Comparison of ENCODE assay signal across 14 cellular contexts in genomic region chr20:56403465-56403864, GRCh38. TPM values are rescaled to one million over a fixed set of nuclear protein-coding genes. Genes with fewer than 3 reads are reported as not detected.
DNase-seq lines count a peak whose midpoint lies in the region; ATAC-seq, FAIRE-seq and TF ChIP-seq lines count a peak whose summit lies in the region.
"Had no signal": no experiment of that assay in that cellular context is flagged by ENCODE, and none has a peak within 500 bp of the region (broad histone marks: within the 10 kb centered on the region; RNA-seq: fewer than 3 reads in every experiment).

No MANE protein-coding gene starts in this region.

- H3K9me3 ChIP-seq in CD4-positive, alpha-beta T cell (ENCODE audit: control insufficient read depth, low read length): no peaks in the 10 kb centered on the region
- no peaks in the 10 kb centered on the region for H3K9me3 ChIP-seq in CD4-positive, alpha-beta memory T cell (ENCODE audit: control insufficient read depth in 1 of 2, low read length in 2 of 2)
- no peaks in the 10 kb centered on the region for H3K9me3 ChIP-seq in K562 (replicated peaks; ENCODE audit: control insufficient read depth, insufficient read depth, low read depth, low read length)
- H3K9me3 ChIP-seq in Karpas-422 (ENCODE audit: low read length): no peaks in the 10 kb centered on the region
- H3K9me3 ChIP-seq: A549, BE2C had no signal

- no peaks in the 10 kb centered on the region for H3K9me3 Mint-ChIP-seq in activated naive CD4-positive, alpha-beta T cell treated with anti-CD3 and anti-CD28 coated beads for 36 hours
- H3K9me3 Mint-ChIP-seq in CD4-positive, alpha-beta T cell: no peaks in the 10 kb centered on the region
- H3K9me3 Mint-ChIP-seq in CD4-positive, alpha-beta memory T cell: no peaks in the 10 kb centered on the region
- H3K9me3 Mint-ChIP-seq in osteocyte (ENCODE audit: unreplicated experiment): no peaks in the 10 kb centered on the region
- H3K9me3 Mint-ChIP-seq in stimulated activated naive B cell treated with anti-CD40 and anti-IgM and Interleukin-4, amounts not matched to agents 10 μg/mL and 1 μg/mL and 100 μg/mL, for 72 hours: no peaks in the 10 kb centered on the region

- no peak overlapping the region for H3K4me3 Mint-ChIP-seq in activated naive CD4-positive, alpha-beta T cell treated with anti-CD3 and anti-CD28 coated beads for 36 hours
- peak overlapping the region; percentile 64 for H3K4me3 Mint-ChIP-seq in CD4-positive, alpha-beta T cell
- H3K4me3 Mint-ChIP-seq in CD4-positive, alpha-beta memory T cell: peak overlapping the region in 2 of 8 donors; percentile 69 to 83
- H3K4me3 Mint-ChIP-seq in osteocyte (ENCODE audit: unreplicated experiment): no peak overlapping the region
- H3K4me3 Mint-ChIP-seq in stimulated activated naive B cell treated with anti-CD40 and anti-IgM and Interleukin-4, amounts not matched to agents 10 μg/mL and 1 μg/mL and 100 μg/mL, for 72 hours: no peak overlapping the region

- POLR2A ChIA-PET in CD4-positive, alpha-beta T cell (lab: Charles Lee): interaction anchor here (0.8 to 1.1 kb wide), 2 partner anchors 8 to 37 kb away, joined by 3 read pairs; partner anchors contain the start of gene CASS4
- POLR2A ChIA-PET in CD4-positive, alpha-beta memory T cell (lab: Charles Lee; ENCODE audit: partially characterized antibody): interaction anchor here (1.0 to 1.8 kb wide), 2 partner anchors 8 to 9 kb away, joined by 3 to 5 read pairs; partner anchors contain the start of gene CASS4
- POLR2A ChIA-PET in K562 (lab: Yijun Ruan, JAX): no interaction called here

- peaks cover 64% of the 10 kb centered on the region for H3K36me3 Mint-ChIP-seq in activated naive CD4-positive, alpha-beta T cell treated with anti-CD3 and anti-CD28 coated beads for 36 hours (ENCODE audit: low read depth)
- H3K36me3 Mint-ChIP-seq in CD4-positive, alpha-beta T cell (ENCODE audit: low read depth): peaks cover 82% of the 10 kb centered on the region
- peaks cover 62 to 74% of the 10 kb centered on the region in 2 donors for H3K36me3 Mint-ChIP-seq in CD4-positive, alpha-beta memory T cell
- peaks cover 46% of the 10 kb centered on the region for H3K36me3 Mint-ChIP-seq in osteocyte (ENCODE audit: unreplicated experiment)
- H3K36me3 Mint-ChIP-seq in stimulated activated naive B cell treated with anti-CD40 and anti-IgM and Interleukin-4, amounts not matched to agents 10 μg/mL and 1 μg/mL and 100 μg/mL, for 72 hours: peaks cover 47 to 56% of the 10 kb centered on the region in 2 donors

- 0 out of 2 replicates have a peak, but pooled peaks cover 5% of the 10 kb centered on the region for H4K20me1 ChIP-seq in K562 (replicated peaks; ENCODE audit: control insufficient read depth, insufficient read depth, low read length)
- 0 out of 2 replicates have a peak, but pooled peaks cover 4% of the 10 kb centered on the region for H4K20me1 ChIP-seq in Karpas-422 (ENCODE audit: insufficient read depth, low read depth, low read length)

- in situ Hi-C loops in K562 (cut with MboI): no loop called here

- BruUV-seq in K562 (replicated peaks; lab: Mats Ljungman, UMichigan): no TSS peak

- TF ChIP-seq CTCF in CD4-positive, alpha-beta T cell (IDR thresholded peaks at IDR 0.05): no peak
- TF ChIP-seq CTCF in K562 (IDR thresholded peaks at IDR 0.05 in 2 of 3, conservative IDR thresholded peaks at IDR 0.05 in 1 of 3; ENCODE audit: insufficient read depth in 2 of 3, low read depth in 1 of 3, low read length in 3 of 3) (no peak), osteocyte (IDR thresholded peaks at IDR 0.05) (no peak)

- H3K9me1 ChIP-seq in K562 (ENCODE audit: control insufficient read depth, insufficient read depth, low read length): no peaks in the 10 kb centered on the region

- no peak for TF ChIP-seq RAD21 in K562 (CRISPR knock-in tag; conservative IDR thresholded peaks at IDR 0.05 in 1 of 2, IDR thresholded peaks at IDR 0.05 in 1 of 2)

- no peak overlapping the region for H3K4me3 ChIP-seq in CD4-positive, alpha-beta memory T cell (ENCODE audit: low read length in 2 of 2)
- H3K4me3 ChIP-seq in K562 (no peak overlapping the region), Karpas-422 (ENCODE audit: low read length) (no peak overlapping the region)
- H3K4me3 ChIP-seq: A549 had no signal

- H3K9ac ChIP-seq in K562 (ENCODE audit: insufficient read depth in 1 of 2, low read depth in 2 of 2, low read length in 2 of 2) (no peak overlapping the region), Karpas-422 (ENCODE audit: low read length) (no peak overlapping the region)

- peaks cover 74% of the 10 kb centered on the region for H3K79me2 ChIP-seq in K562 (ENCODE audit: control insufficient read depth, insufficient read depth, low read length)
- H3K79me2 ChIP-seq in Karpas-422 (ENCODE audit: low read length): peaks cover 33% of the 10 kb centered on the region

- H3K27ac ChIP-seq in CD4-positive, alpha-beta T cell (ENCODE audit: low read depth, low read length): no peak overlapping the region
- no peak overlapping the region for H3K27ac ChIP-seq in CD4-positive, alpha-beta memory T cell (ENCODE audit: low read depth, low read length)
- H3K27ac ChIP-seq in K562 (ENCODE audit: extremely low read depth, low read depth, low read length): no peak overlapping the region
- no peak overlapping the region for H3K27ac ChIP-seq in Karpas-422 (ENCODE audit: low read length)
- H3K27ac ChIP-seq: A549, C4-2B had no signal

- TF ChIP-seq POLR2A in K562 (conservative IDR thresholded peaks at IDR 0.05): no peak

- intact Hi-C loops in activated naive CD4-positive, alpha-beta T cell treated with anti-CD3 and anti-CD28 coated beads for 36 hours (cut with micrococcal nuclease): loop anchor here (5.0 kb wide), 1 partner anchor 99 kb away; no protein-coding TSS in a partner anchor
- intact Hi-C loops in CD4-positive, alpha-beta T cell (cut with DNase I, micrococcal nuclease): no loop called here
- intact Hi-C loops in CD4-positive, alpha-beta memory T cell (cut with micrococcal nuclease): no loop called here
- intact Hi-C loops in K562 (cut with micrococcal nuclease): loop anchor here (5.0 kb wide), 1 partner anchor 109 kb away; no protein-coding TSS in a partner anchor

- 94% methylated on average over 22 of the region's 26 CpGs for WGBS in K562 (ENCODE audit: insufficient coverage, low coverage, missing lambda C conversion rate)

- no peak for FAIRE-seq in K562 (lab: Jason Lieb, UNC)
- FAIRE-seq: A549 had no signal

- H3K4me2 ChIP-seq in K562 (ENCODE audit: insufficient read depth, low read length) (no peak overlapping the region), Karpas-422 (ENCODE audit: low read depth, low read length, poor library complexity, severe bottlenecking) (no peak overlapping the region)
- H3K4me2 ChIP-seq: A549 had no signal

- no peaks in the 10 kb centered on the region for H3K27me3 Mint-ChIP-seq in activated naive CD4-positive, alpha-beta T cell treated with anti-CD3 and anti-CD28 coated beads for 36 hours (ENCODE audit: low read depth)
- H3K27me3 Mint-ChIP-seq in CD4-positive, alpha-beta T cell: no peaks in the 10 kb centered on the region
- H3K27me3 Mint-ChIP-seq in CD4-positive, alpha-beta memory T cell: no peaks in the 10 kb centered on the region
- no peaks in the 10 kb centered on the region for H3K27me3 Mint-ChIP-seq in osteocyte (ENCODE audit: unreplicated experiment)
- H3K27me3 Mint-ChIP-seq in stimulated activated naive B cell treated with anti-CD40 and anti-IgM and Interleukin-4, amounts not matched to agents 10 μg/mL and 1 μg/mL and 100 μg/mL, for 72 hours: no peaks in the 10 kb centered on the region

- no peaks in the 10 kb centered on the region for H3K9me2 ChIP-seq in Karpas-422 (replicated peaks; ENCODE audit: insufficient read depth, low read length)

- peak overlapping the region; percentile 41 for H3K27ac Mint-ChIP-seq in activated naive CD4-positive, alpha-beta T cell treated with anti-CD3 and anti-CD28 coated beads for 36 hours
- peak overlapping the region; percentile 96 for H3K27ac Mint-ChIP-seq in CD4-positive, alpha-beta T cell
- H3K27ac Mint-ChIP-seq in CD4-positive, alpha-beta memory T cell: peak overlapping the region in 4 of 7 donors; percentile 25 to 95 (median 56)
- no peak overlapping the region for H3K27ac Mint-ChIP-seq in osteocyte (ENCODE audit: unreplicated experiment)
- no peak overlapping the region for H3K27ac Mint-ChIP-seq in stimulated activated naive B cell treated with anti-CD40 and anti-IgM and Interleukin-4, amounts not matched to agents 10 μg/mL and 1 μg/mL and 100 μg/mL, for 72 hours

- H3K4me1 Mint-ChIP-seq in activated naive CD4-positive, alpha-beta T cell treated with anti-CD3 and anti-CD28 coated beads for 36 hours (ENCODE audit: low read depth): peaks cover 23% of the 10 kb centered on the region
- peaks cover 24% of the 10 kb centered on the region for H3K4me1 Mint-ChIP-seq in CD4-positive, alpha-beta T cell (ENCODE audit: low read depth)
- peaks cover 10 to 38% (median 15%) of the 10 kb centered on the region in 4 donors for H3K4me1 Mint-ChIP-seq in CD4-positive, alpha-beta memory T cell
- H3K4me1 Mint-ChIP-seq in osteocyte (ENCODE audit: unreplicated experiment): peaks cover 7% of the 10 kb centered on the region
- peaks cover 3 to 15% of the 10 kb centered on the region in 2 donors for H3K4me1 Mint-ChIP-seq in stimulated activated naive B cell treated with anti-CD40 and anti-IgM and Interleukin-4, amounts not matched to agents 10 μg/mL and 1 μg/mL and 100 μg/mL, for 72 hours

- H2AFZ ChIP-seq in K562 (ENCODE audit: low read depth, low read length) (no peak overlapping the region), Karpas-422 (ENCODE audit: low read length) (no peak overlapping the region)

- CTCF ChIA-PET in activated naive CD4-positive, alpha-beta T cell treated with anti-CD3 and anti-CD28 coated beads for 36 hours (lab: Charles Lee): no interaction called here
- CTCF ChIA-PET in CD4-positive, alpha-beta T cell (lab: Charles Lee): no interaction called here
- CTCF ChIA-PET in CD4-positive, alpha-beta memory T cell (lab: Charles Lee; ENCODE audit: partially characterized antibody): interaction anchor here (2.0 kb wide), 1 partner anchor 8 kb away, joined by 6 read pairs; no protein-coding TSS in a partner anchor
- CTCF ChIA-PET in K562 (lab: Yijun Ruan, JAX; ENCODE audit: low intra/inter-chr PET ratio): no interaction called here

- no peak for TF ChIP-seq EP300 in K562 (IDR thresholded peaks at IDR 0.05; ENCODE audit: low read length)

- peaks cover 65% of the 10 kb centered on the region for H3K36me3 ChIP-seq in CD4-positive, alpha-beta memory T cell (ENCODE audit: insufficient read depth, low read length)
- H3K36me3 ChIP-seq in K562 (ENCODE audit: control insufficient read depth, insufficient read depth, low read length) (peaks cover 93% of the 10 kb centered on the region), Karpas-422 (ENCODE audit: insufficient read depth, low read length) (peaks cover 51% of the 10 kb centered on the region; the same call in 1 of the 2 replicates)

- peak; percentile 94 for ATAC-seq in CD4-positive, alpha-beta T cell (ENCODE audit: poor library complexity)
- ATAC-seq in K562: no peak
- ATAC-seq in stimulated activated naive B cell treated with anti-CD40 and anti-IgM and Interleukin-4, amounts not matched to agents 10 μg/mL and 1 μg/mL and 100 μg/mL, for 72 hours (replicated peaks): no peak
- ATAC-seq: A549 had no signal

- no peak for DNase-seq in activated naive CD4-positive, alpha-beta T cell treated with anti-CD3 and anti-CD28 coated beads for 36 hours
- no peak for DNase-seq in activated naive CD4-positive, alpha-beta T cell (lab: John Stamatoyannopoulos, UW)
- DNase-seq in CD4-positive, alpha-beta T cell: peak in 1 of 10 experiments; percentile 76
- DNase-seq in CD4-positive, alpha-beta memory T cell: peak in 1 of 5 donors; percentile 74
- DNase-seq in K562 (ENCODE audit: extremely low read depth in 1 of 4, low spot score in 3 of 4): no peak
- DNase-seq in osteocyte (ENCODE audit: extremely low spot score, unreplicated experiment): no peak
- DNase-seq in stimulated activated naive B cell treated with anti-CD40 and anti-IgM and Interleukin-4, amounts not matched to agents 10 μg/mL and 1 μg/mL and 100 μg/mL, for 72 hours: no peak
- DNase-seq in Karpas-422: no peak
- DNase-seq: BE2C, DMS53, HCEC 1CT had no signal

- H3K27me3 ChIP-seq in CD4-positive, alpha-beta T cell (ENCODE audit: control insufficient read depth, insufficient read depth, low read length): no peaks in the 10 kb centered on the region
- H3K27me3 ChIP-seq in CD4-positive, alpha-beta memory T cell (ENCODE audit: insufficient read depth, low read length): no peaks in the 10 kb centered on the region
- H3K27me3 ChIP-seq in K562 (ENCODE audit: control insufficient read depth in 2 of 2, insufficient read depth in 2 of 2, low read length in 2 of 2): no peaks in the 10 kb centered on the region
- no peaks in the 10 kb centered on the region for H3K27me3 ChIP-seq in Karpas-422 (ENCODE audit: low read length)
- H3K27me3 ChIP-seq: BE2C had no signal

- peaks cover 11% of the 10 kb centered on the region for H3K4me1 ChIP-seq in CD4-positive, alpha-beta memory T cell (ENCODE audit: insufficient read depth, low read length)
- peaks cover 0 to 9% of the 10 kb centered on the region in 2 experiments; a peak in 3 of 5 replicates for H3K4me1 ChIP-seq in K562 (replicated peaks in 1 of 2; ENCODE audit: control insufficient read depth in 2 of 2, insufficient read depth in 2 of 2, low read length in 2 of 2)
- H3K4me1 ChIP-seq in Karpas-422 (ENCODE audit: low read length): no peaks in the 10 kb centered on the region
- H3K4me1 ChIP-seq: A549, BE2C had no signal

RNA-seq across cellular contexts. Expression of gene CASS4, which starts 8.6 kb away (rescaled TPM):
- 1 to 10 TPM; 5.1 to 5.2 TPM for total RNA-seq in activated naive CD4-positive, alpha-beta T cell treated with anti-CD3 and anti-CD28 coated beads for 36 hours
- 10 to 100 TPM; 37.0 to 39.8 TPM for total RNA-seq in CD4-positive, alpha-beta T cell
- 10 to 100 TPM; 10.8 to 10.9 TPM for total RNA-seq in CD4-positive, alpha-beta memory T cell
- polyA plus RNA-seq in CD4-positive, alpha-beta memory T cell: 1 to 10 TPM; 3.3 to 4.9 TPM
- 63.3 and 67.4 TPM in 2 replicates for total RNA-seq in K562 (2011; cell fraction: chromatin; rRNA removed; ENCODE audit: low replicate concordance)
- total RNA-seq in K562 (2011; cell fraction: nucleolus; rRNA removed): 45.1 and 50.9 TPM in 2 replicates
- total RNA-seq in K562 (2011; cell fraction: nucleoplasm; rRNA removed): 43.0 and 48.2 TPM in 2 replicates
- 26.7 and 27.1 TPM in 2 replicates for total RNA-seq in K562 (2014; rRNA removed)
- total RNA-seq in K562 (2014; rRNA removed; fragmentation: Illumina TruSeq; extraction: Trizol): 23.4 and 29.3 TPM in 2 replicates
- total RNA-seq in K562 (2015; rRNA removed; fragmentation: Illumina TruSeq; extraction: Trizol): 25.3 and 25.6 TPM in 2 replicates
- 27.8 and 36.8 TPM in 2 replicates for total RNA-seq in K562 (2021)
- polyA plus RNA-seq in K562 (2011; rRNA removed): 53.2 and 53.8 TPM in 2 replicates
- 52.4 and 52.9 TPM in 2 replicates for polyA plus RNA-seq in K562 (2011; cell fraction: cytosol; rRNA removed)
- 28.9 and 33.6 TPM in 2 replicates for polyA plus RNA-seq in K562 (2011; cell fraction: nucleus; rRNA removed)
- 18.6 and 19.4 TPM in 2 replicates for polyA plus RNA-seq in K562 (2012)
- 35.3 and 41.6 TPM in 2 replicates for polyA plus RNA-seq in K562 (2014; fragmentation: Illumina TruSeq; extraction: Trizol)
- 1 to 10 TPM; 8.1 to 8.8 TPM for polyA plus RNA-seq in K562 (2014; fragmentation: Nextera tagmentation; extraction: Ambion mirVana)
- polyA plus RNA-seq in K562 (2014; rRNA removed): 21.7 and 30.0 TPM in 2 replicates
- polyA minus RNA-seq in K562 (2011; rRNA and poly(A)+ RNA removed): 56.7 and 57.5 TPM in 2 replicates
- 39.3 and 40.1 TPM in 2 replicates for polyA minus RNA-seq in K562 (2011; cell fraction: cytosol; rRNA and poly(A)+ RNA removed)
- polyA minus RNA-seq in K562 (2011; cell fraction: nucleus; rRNA and poly(A)+ RNA removed): 26.0 and 37.0 TPM in 2 replicates
- total RNA-seq in osteocyte: 0.13 TPM in 1 of 2 replicates, not detected in the other
- total RNA-seq in Karpas-422 (2014; rRNA removed; shearing (Covaris generic); ENCODE audit: low replicate concordance): not detected in 2 replicates
- total RNA-seq: HT-29 had no signal

RNA-seq across cellular contexts. Expression of gene CSTF1, which starts 11.0 kb away (rescaled TPM):
- 10 to 100 TPM; 68.0 to 70.7 TPM for total RNA-seq in activated naive CD4-positive, alpha-beta T cell treated with anti-CD3 and anti-CD28 coated beads for 36 hours
- total RNA-seq in CD4-positive, alpha-beta T cell: 10 to 100 TPM; 20.7 to 21.8 TPM
- total RNA-seq in CD4-positive, alpha-beta memory T cell: 10 to 100 TPM; 50.1 to 55.3 TPM
- 10 to 100 TPM; 40.9 to 48.0 TPM for polyA plus RNA-seq in CD4-positive, alpha-beta memory T cell
- 81.3 and 104 TPM in 2 replicates for total RNA-seq in K562 (2011; cell fraction: chromatin; rRNA removed; ENCODE audit: low replicate concordance)
- 51.9 and 54.7 TPM in 2 replicates for total RNA-seq in K562 (2011; cell fraction: nucleolus; rRNA removed)
- total RNA-seq in K562 (2011; cell fraction: nucleoplasm; rRNA removed): 67.5 and 68.8 TPM in 2 replicates
- total RNA-seq in K562 (2014; rRNA removed): 30.8 and 36.3 TPM in 2 replicates
- 53.4 and 55.2 TPM in 2 replicates for total RNA-seq in K562 (2014; rRNA removed; fragmentation: Illumina TruSeq; extraction: Trizol)
- 43.7 and 45.6 TPM in 2 replicates for total RNA-seq in K562 (2015; rRNA removed; fragmentation: Illumina TruSeq; extraction: Trizol)
- 44.4 and 48.9 TPM in 2 replicates for total RNA-seq in K562 (2021)
- 76.6 and 92.5 TPM in 2 replicates for polyA plus RNA-seq in K562 (2011; rRNA removed)
- polyA plus RNA-seq in K562 (2011; cell fraction: cytosol; rRNA removed): 77.7 and 92.2 TPM in 2 replicates
- 81.7 and 87.2 TPM in 2 replicates for polyA plus RNA-seq in K562 (2011; cell fraction: nucleus; rRNA removed)
- 31.3 and 43.1 TPM in 2 replicates for polyA plus RNA-seq in K562 (2012)
- 48.1 and 56.6 TPM in 2 replicates for polyA plus RNA-seq in K562 (2014; fragmentation: Illumina TruSeq; extraction: Trizol)
- polyA plus RNA-seq in K562 (2014; fragmentation: Nextera tagmentation; extraction: Ambion mirVana): 100 to 1,000 TPM in 1 of 2 experiments, 10 to 100 TPM in 1; 74.1 to 110 TPM
- polyA plus RNA-seq in K562 (2014; rRNA removed): 33.5 and 40.7 TPM in 2 replicates
- polyA minus RNA-seq in K562 (2011; rRNA and poly(A)+ RNA removed): 157 and 159 TPM in 2 replicates
- 48.8 and 68.1 TPM in 2 replicates for polyA minus RNA-seq in K562 (2011; cell fraction: cytosol; rRNA and poly(A)+ RNA removed)
- polyA minus RNA-seq in K562 (2011; cell fraction: nucleus; rRNA and poly(A)+ RNA removed): 30.7 and 57.5 TPM in 2 replicates
- 36.2 and 38.6 TPM in 2 replicates for total RNA-seq in osteocyte
- 41.5 and 75.2 TPM in 2 replicates for total RNA-seq in Karpas-422 (2014; rRNA removed; shearing (Covaris generic); ENCODE audit: low replicate concordance)

RNA-seq across cellular contexts. Expression of gene AURKA, which starts 11.4 kb away (rescaled TPM):
- 100 to 1,000 TPM; 115 to 121 TPM for total RNA-seq in activated naive CD4-positive, alpha-beta T cell treated with anti-CD3 and anti-CD28 coated beads for 36 hours
- total RNA-seq in CD4-positive, alpha-beta T cell: under 1 TPM; 0.25 to 0.36 TPM
- total RNA-seq in CD4-positive, alpha-beta memory T cell: 1 to 10 TPM; 1.3 to 1.7 TPM
- polyA plus RNA-seq in CD4-positive, alpha-beta memory T cell: 1 to 10 TPM in 1 of 2 donors, under 1 TPM in 1; 0.81 to 2.8 TPM
- 35.2 and 46.4 TPM in 2 replicates for total RNA-seq in K562 (2011; cell fraction: chromatin; rRNA removed; ENCODE audit: low replicate concordance)
- 29.4 and 33.6 TPM in 2 replicates for total RNA-seq in K562 (2011; cell fraction: nucleolus; rRNA removed)
- total RNA-seq in K562 (2011; cell fraction: nucleoplasm; rRNA removed): 34.9 and 36.8 TPM in 2 replicates
- 72.7 and 78.4 TPM in 2 replicates for total RNA-seq in K562 (2014; rRNA removed)
- total RNA-seq in K562 (2014; rRNA removed; fragmentation: Illumina TruSeq; extraction: Trizol): 113 and 126 TPM in 2 replicates
- 102 and 105 TPM in 2 replicates for total RNA-seq in K562 (2015; rRNA removed; fragmentation: Illumina TruSeq; extraction: Trizol)
- 97.4 and 101 TPM in 2 replicates for total RNA-seq in K562 (2021)
- polyA plus RNA-seq in K562 (2011; rRNA removed): 112 and 148 TPM in 2 replicates
- polyA plus RNA-seq in K562 (2011; cell fraction: cytosol; rRNA removed): 82.8 and 98.1 TPM in 2 replicates
- 52.9 and 65.0 TPM in 2 replicates for polyA plus RNA-seq in K562 (2011; cell fraction: nucleus; rRNA removed)
- 70.5 and 75.3 TPM in 2 replicates for polyA plus RNA-seq in K562 (2012)
- polyA plus RNA-seq in K562 (2014; fragmentation: Illumina TruSeq; extraction: Trizol): 128 and 162 TPM in 2 replicates
- polyA plus RNA-seq in K562 (2014; fragmentation: Nextera tagmentation; extraction: Ambion mirVana): 100 to 1,000 TPM; 130 to 153 TPM
- polyA plus RNA-seq in K562 (2014; rRNA removed): 105 and 106 TPM in 2 replicates
- polyA minus RNA-seq in K562 (2011; rRNA and poly(A)+ RNA removed): 99.4 and 104 TPM in 2 replicates
- 43.0 and 57.1 TPM in 2 replicates for polyA minus RNA-seq in K562 (2011; cell fraction: cytosol; rRNA and poly(A)+ RNA removed)
- 16.3 and 31.1 TPM in 2 replicates for polyA minus RNA-seq in K562 (2011; cell fraction: nucleus; rRNA and poly(A)+ RNA removed)
- 10.4 and 11.7 TPM in 2 replicates for total RNA-seq in osteocyte
- total RNA-seq in Karpas-422 (2014; rRNA removed; shearing (Covaris generic); ENCODE audit: low replicate concordance): 46.8 and 53.8 TPM in 2 replicates

RNA-seq across cellular contexts. Expression of gene FAM210B, which starts 44.7 kb away (rescaled TPM):
- total RNA-seq in activated naive CD4-positive, alpha-beta T cell treated with anti-CD3 and anti-CD28 coated beads for 36 hours: 1 to 10 TPM; 7.5 to 8.2 TPM
- 10 to 100 TPM; 14.4 to 14.7 TPM for total RNA-seq in CD4-positive, alpha-beta T cell
- 10 to 100 TPM; 28.7 to 32.0 TPM for total RNA-seq in CD4-positive, alpha-beta memory T cell
- 10 to 100 TPM; 38.7 to 38.8 TPM for polyA plus RNA-seq in CD4-positive, alpha-beta memory T cell
- total RNA-seq in K562 (2011; cell fraction: chromatin; rRNA removed; ENCODE audit: low replicate concordance): 34.2 and 45.4 TPM in 2 replicates
- 42.5 and 44.3 TPM in 2 replicates for total RNA-seq in K562 (2011; cell fraction: nucleolus; rRNA removed)
- 54.1 and 75.7 TPM in 2 replicates for total RNA-seq in K562 (2011; cell fraction: nucleoplasm; rRNA removed)
- total RNA-seq in K562 (2014; rRNA removed) (42.1 and 45.8 TPM in 2 replicates), K562 (2014; rRNA removed; fragmentation: Illumina TruSeq; extraction: Trizol) (58.1 and 61.2 TPM in 2 replicates), K562 (2015; rRNA removed; fragmentation: Illumina TruSeq; extraction: Trizol) (37.5 and 39.0 TPM in 2 replicates), K562 (2021) (47.6 and 53.9 TPM in 2 replicates), osteocyte (46.9 and 50.6 TPM in 2 replicates)
- polyA plus RNA-seq in K562 (2011; rRNA removed) (69.9 and 87.3 TPM in 2 replicates), K562 (2014; fragmentation: Illumina TruSeq; extraction: Trizol) (69.3 and 83.3 TPM in 2 replicates), K562 (2014; fragmentation: Nextera tagmentation; extraction: Ambion mirVana) (10 to 100 TPM; 12.1 to 21.4 TPM), K562 (2014; rRNA removed) (56.0 and 60.7 TPM in 2 replicates)
- 37.8 and 50.3 TPM in 2 replicates for polyA plus RNA-seq in K562 (2011; cell fraction: cytosol; rRNA removed)
- polyA plus RNA-seq in K562 (2011; cell fraction: nucleus; rRNA removed): 22.8 and 26.7 TPM in 2 replicates
- polyA plus RNA-seq in K562 (2012): 44.3 and 72.0 TPM in 2 replicates
- polyA minus RNA-seq in K562 (2011; rRNA and poly(A)+ RNA removed): 46.0 and 53.8 TPM in 2 replicates
- polyA minus RNA-seq in K562 (2011; cell fraction: cytosol; rRNA and poly(A)+ RNA removed): 20.9 and 25.4 TPM in 2 replicates
- 19.5 and 23.7 TPM in 2 replicates for polyA minus RNA-seq in K562 (2011; cell fraction: nucleus; rRNA and poly(A)+ RNA removed)
- not detected in 2 replicates for total RNA-seq in Karpas-422 (2014; rRNA removed; shearing (Covaris generic); ENCODE audit: low replicate concordance)

Comparison
In these comparisons a context has a peak if more than half of its experiments do, and no peak if none do; other contexts are left out.
1. H3K27ac Mint-ChIP-seq: peak in activated naive CD4-positive, alpha-beta T cell treated with anti-CD3 and anti-CD28 coated beads for 36 hours (single experiment), CD4-positive, alpha-beta T cell (single experiment) and CD4-positive, alpha-beta memory T cell (4 of 7); none in osteocyte (single experiment) and stimulated activated naive B cell treated with anti-CD40 and anti-IgM and Interleukin-4, amounts not matched to agents 10 μg/mL and 1 μg/mL and 100 μg/mL, for 72 hours (single experiment).
2. intact Hi-C loops: an anchor here in activated naive CD4-positive, alpha-beta T cell treated with anti-CD3 and anti-CD28 coated beads for 36 hours (5.0 kb wide) and K562 (5.0 kb wide); none called in CD4-positive, alpha-beta T cell and CD4-positive, alpha-beta memory T cell.